Comparison of ENCODE assay signal across 15 cellular contexts in the genomic region with DNA sequence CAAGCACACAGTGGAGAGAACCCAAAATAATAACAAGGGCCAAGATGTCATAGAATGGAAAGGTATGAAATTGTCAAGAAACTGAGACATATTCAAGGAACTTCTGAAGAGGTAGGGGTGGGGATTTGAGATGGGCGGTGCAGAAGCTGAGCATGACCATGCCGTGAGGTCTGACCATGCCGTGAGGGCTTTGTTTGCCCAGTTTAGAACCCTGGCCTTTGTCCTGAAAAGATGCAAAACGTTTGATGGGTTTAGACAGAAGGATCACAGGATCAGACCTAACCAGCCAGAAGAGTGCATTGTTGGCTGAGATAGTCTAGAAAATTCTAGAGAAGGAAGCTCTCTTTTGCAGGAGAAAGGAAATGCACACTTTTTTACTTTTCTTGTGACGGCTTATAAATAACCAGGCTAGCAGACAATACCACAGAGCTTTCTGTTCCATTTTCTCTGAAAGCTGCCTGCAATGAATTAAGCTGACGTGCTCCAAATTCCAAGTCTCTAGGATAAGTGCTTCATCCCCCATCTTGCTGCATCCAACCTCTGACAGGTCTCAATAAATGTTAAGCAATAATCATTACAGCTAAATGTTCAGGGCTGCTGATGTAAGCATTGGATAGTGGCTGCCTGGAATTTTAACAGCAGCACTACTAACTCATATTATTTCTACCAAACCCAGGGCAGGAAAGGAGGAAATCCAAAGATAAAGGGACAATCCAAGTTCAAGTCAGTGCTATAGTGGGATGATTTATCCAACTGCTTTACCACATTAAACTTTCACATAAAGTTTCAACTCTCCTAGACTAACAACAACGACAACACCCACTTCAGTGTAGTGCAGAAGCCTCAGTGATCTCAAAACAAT.
DNase-seq lines count a peak whose midpoint lies in the region; ATAC-seq, FAIRE-seq and TF ChIP-seq lines count a peak whose summit lies in the region.
"Had no signal": no experiment of that assay in that cellular context is flagged by ENCODE, and none has a peak within 500 bp of the region (broad histone marks: within the 10 kb centered on the region; RNA-seq: fewer than 3 reads in every experiment).

No MANE protein-coding gene starts in this region.

- H3K4me2 ChIP-seq in GM23248 (ENCODE audit: unreplicated experiment) (no peak overlapping the region), H1 (ENCODE audit: insufficient read depth in 1 of 2, low read depth in 2 of 2, low read length in 2 of 2) (no peak overlapping the region)
- H3K4me2 ChIP-seq: SK-N-SH had no signal

- no peak for FAIRE-seq in H1 (lab: Jason Lieb, UNC)

- DNase-seq in activated CD4-positive, alpha-beta T cell treated with anti-CD3 and anti-CD28 coated beads for 36 hours, result no peak
- DNase-seq in activated CD4-positive, alpha-beta T cell treated with anti-CD3 and anti-CD28 coated beads, Interleukin-2, amount 50 U/mL, for 4 hours, result no peak
- DNase-seq in GM23248 (peak; percentile 1), H1 (ENCODE audit: low read depth in 1 of 2, low spot score in 2 of 2) (no peak), nephron progenitor cell (no peak), DMS53 (lab: John Stamatoyannopoulos, UW) (no peak), NCI-H1694 (lab: John Stamatoyannopoulos, UW) (no peak), NCI-H2029 (lab: John Stamatoyannopoulos, UW) (no peak)
- DNase-seq: activated CD8-positive, alpha-beta memory T cell treated with anti-CD3 and anti-CD28 coated beads, Interleukin-2, amount 50 U/mL, for 4 hours; heart left ventricle; NCI-H187; SK-N-SH had no signal

- H2BK5ac ChIP-seq in H1 (ENCODE audit: low read depth, low read length), result no peak overlapping the region

- H3K9ac ChIP-seq in GM23248, result no peak overlapping the region
- H3K9ac ChIP-seq in H1 (replicated peaks in 1 of 4; ENCODE audit: extremely low read depth in 1 of 4, low read depth in 3 of 4, low read length in 3 of 4), result no peak overlapping the region
- H3K9ac ChIP-seq: SK-N-SH had no signal

- no peak overlapping the region for H3K23ac ChIP-seq in H1 (ENCODE audit: insufficient read length)

- H3K56ac ChIP-seq in H1 (replicated peaks; ENCODE audit: insufficient read length, low read depth, low read length), result no peak overlapping the region

- no peak overlapping the region for H2AK5ac ChIP-seq in H1 (ENCODE audit: low read depth, low read length)

- H3K4me1 ChIP-seq in GM23248 (ENCODE audit: insufficient read depth) (peaks cover 5% of the 10 kb centered on the region), H1 (replicated peaks in 1 of 4; ENCODE audit: control insufficient read depth in 3 of 4, insufficient read depth in 4 of 4, low read length in 3 of 4) (no peaks in the 10 kb centered on the region)
- H3K4me1 ChIP-seq: prostate gland had no signal

- no peaks in the 10 kb centered on the region for H3K27me3 Mint-ChIP-seq in activated CD4-positive, alpha-beta T cell treated with anti-CD3 and anti-CD28 coated beads for 36 hours
- H3K27me3 Mint-ChIP-seq in nephron progenitor cell (ENCODE audit: low read depth, poor library complexity), result no peaks in the 10 kb centered on the region

- H3K4me3 ChIP-seq in GM23248 (no peak overlapping the region), H1 (ENCODE audit: extremely low read depth in 1 of 4, insufficient read depth in 2 of 4, low read depth in 3 of 4, low read length in 4 of 4) (no peak overlapping the region)
- H3K4me3 ChIP-seq: heart left ventricle, prostate gland had no signal

- peaks cover 10% of the 10 kb centered on the region for H3K36me3 Mint-ChIP-seq in activated CD4-positive, alpha-beta T cell treated with anti-CD3 and anti-CD28 coated beads for 36 hours (ENCODE audit: low read depth)
- H3K36me3 Mint-ChIP-seq in nephron progenitor cell (ENCODE audit: low read depth), result no peaks in the 10 kb centered on the region
- H3K36me3 Mint-ChIP-seq: WTC11 had no signal

- TF ChIP-seq CTCF in H1 (IDR thresholded peaks at IDR 0.05; ENCODE audit: control extremely low read depth in 1 of 3, insufficient read depth in 1 of 3, low read depth in 1 of 3, low read length in 3 of 3) (no peak), nephron progenitor cell (IDR thresholded peaks at IDR 0.05) (no peak)

- H3K79me1 ChIP-seq in H1 (ENCODE audit: low read depth, low read length), result no peaks in the 10 kb centered on the region

- H2BK120ac ChIP-seq in H1 (replicated peaks; ENCODE audit: low read depth, low read length), result no peak overlapping the region

- CTCF ChIA-PET in activated CD4-positive, alpha-beta T cell treated with anti-CD3 and anti-CD28 coated beads for 36 hours (lab: Charles Lee), result interaction anchor here (0.9 to 2.8 kb wide), 5 partner anchors 12 to 120 kb away, joined by 3 to 8 read pairs (median 4); no protein-coding TSS in a partner anchor
- CTCF ChIA-PET in H1 (lab: Charles Lee; ENCODE audit: partially characterized antibody), result interaction anchor here (0.6 to 2.0 kb wide), 3 partner anchors 11 to 585 kb away, joined by 5 to 6 read pairs (median 6); no protein-coding TSS in a partner anchor

- 41 to 42% methylated on average over 7 of the region's 7 CpGs for WGBS in GM23248 (ENCODE audit: low coverage in 1 of 2, low lambda C conversion rate in 2 of 2, missing lambda C conversion rate in 2 of 2), 2 experiments
- WGBS in H1 (ENCODE audit: extremely low coverage in 1 of 2, insufficient coverage in 1 of 2, insufficient read length in 1 of 2, insufficient replicate concordance in 2 of 2, low coverage in 1 of 2, low lambda C conversion rate in 2 of 2, missing lambda C conversion rate in 1 of 2), 2 experiments, result 81% methylated on average over 7 of the region's 7 CpGs; no CpG with 5 or more reads in 1 of the 2 experiments

- peaks cover 63% of the 10 kb centered on the region for H3K4me1 Mint-ChIP-seq in activated CD4-positive, alpha-beta T cell treated with anti-CD3 and anti-CD28 coated beads for 36 hours
- peaks cover 19% of the 10 kb centered on the region for H3K4me1 Mint-ChIP-seq in nephron progenitor cell

- H3K18ac ChIP-seq in H1 (ENCODE audit: extremely low read depth, low read length), result no peak overlapping the region

- H2BK15ac ChIP-seq in H1 (ENCODE audit: low read length), result 0 out of 2 replicates have a peak overlapping the region, but pooled peaks have one; percentile 40

- H3K14ac ChIP-seq in H1 (ENCODE audit: insufficient read length), result no peak overlapping the region

- ATAC-seq in activated CD4-positive, alpha-beta T cell treated with anti-CD3 and anti-CD28 coated beads for 36 hours, result no peak
- ATAC-seq: WTC11 had no signal

- no peak overlapping the region for H4K8ac ChIP-seq in H1 (ENCODE audit: extremely low read depth, insufficient read depth, low read length)

- no peak overlapping the region for H3K4ac ChIP-seq in H1 (replicated peaks; ENCODE audit: insufficient read length, low read depth, low read length)

- H3K9me3 ChIP-seq in GM23248 (ENCODE audit: low read depth), result no peaks in the 10 kb centered on the region
- H3K9me3 ChIP-seq in H1 (ENCODE audit: insufficient read depth in 2 of 2, low read depth in 1 of 2, low read length in 1 of 2), result no peaks in the 10 kb centered on the region
- H3K9me3 ChIP-seq: prostate gland, SK-N-SH had no signal

- TF ChIP-seq POLR2A in H1 (IDR thresholded peaks at IDR 0.05; ENCODE audit: control extremely low read depth in 1 of 2, low read depth in 2 of 2, low read length in 2 of 2), result no peak

- H4K5ac ChIP-seq in H1 (ENCODE audit: insufficient read length, low read depth, low read length), result no peak overlapping the region

- H3K23me2 ChIP-seq in H1 (ENCODE audit: low read depth, low read length), result no peaks in the 10 kb centered on the region

- intact Hi-C loops in activated CD4-positive, alpha-beta T cell treated with anti-CD3 and anti-CD28 coated beads for 36 hours (cut with DNase I, micrococcal nuclease), result loop anchor here in 1 of 2 experiments (2.0 kb wide), 1 partner anchor 43 kb away; no protein-coding TSS in a partner anchor

- TF ChIP-seq RAD21 in H1 (IDR thresholded peaks at IDR 0.05 in 1 of 2, conservative IDR thresholded peaks at IDR 0.05 in 1 of 2; ENCODE audit: low read depth in 2 of 2, low read length in 2 of 2), result no peak

- no peak overlapping the region for H4K91ac ChIP-seq in H1 (replicated peaks; ENCODE audit: insufficient read length, low read length)

- H2BK20ac ChIP-seq in H1 (ENCODE audit: low read length), result no peak overlapping the region

- H3K9me3 Mint-ChIP-seq in activated CD4-positive, alpha-beta T cell treated with anti-CD3 and anti-CD28 coated beads for 36 hours (ENCODE audit: low read depth), result peaks cover 4% of the 10 kb centered on the region
- H3K9me3 Mint-ChIP-seq in nephron progenitor cell, result peaks cover 12% of the 10 kb centered on the region

- in situ Hi-C loops in GM23248 (cut with MboI), result no loop called here

- H3K79me2 ChIP-seq in GM23248 (ENCODE audit: insufficient read depth) (no peaks in the 10 kb centered on the region), H1 (ENCODE audit: control insufficient read depth in 1 of 2, insufficient read depth in 2 of 2, low read length in 2 of 2) (no peaks in the 10 kb centered on the region)

- peak overlapping the region; percentile 82 for H3K27ac Mint-ChIP-seq in activated CD4-positive, alpha-beta T cell treated with anti-CD3 and anti-CD28 coated beads for 36 hours
- peak overlapping the region; percentile 18 for H3K27ac Mint-ChIP-seq in nephron progenitor cell
- H3K27ac Mint-ChIP-seq: WTC11 had no signal

- H3K27me3 ChIP-seq in GM23248 (replicated peaks; ENCODE audit: insufficient read depth), result no peaks in the 10 kb centered on the region
- no peaks in the 10 kb centered on the region for H3K27me3 ChIP-seq in H1 (replicated peaks in 1 of 4; ENCODE audit: control insufficient read depth in 3 of 4, extremely low read depth in 1 of 4, insufficient read depth in 3 of 4, low read length in 3 of 4)
- H3K27me3 ChIP-seq: heart left ventricle had no signal

- H3K27ac ChIP-seq in GM23248, result no peak overlapping the region
- H3K27ac ChIP-seq in H1 (ENCODE audit: low read depth, low read length), result no peak overlapping the region
- H3K27ac ChIP-seq: epithelial cell of prostate, prostate gland had no signal

- H2AFZ ChIP-seq in GM23248 (no peak overlapping the region), H1 (ENCODE audit: low read length) (peak overlapping the region; percentile 67; the same call in 1 of the 2 replicates)

- no peak overlapping the region for H2BK12ac ChIP-seq in H1 (ENCODE audit: low read depth, low read length)

- H4K20me1 ChIP-seq in GM23248 (ENCODE audit: insufficient read depth) (no peaks in the 10 kb centered on the region), H1 (replicated peaks in 1 of 2; ENCODE audit: control insufficient read depth in 1 of 2, insufficient read depth in 2 of 2, low read length in 2 of 2) (no peaks in the 10 kb centered on the region)

- H3K36me3 ChIP-seq in GM23248 (ENCODE audit: low read depth) (no peaks in the 10 kb centered on the region), H1 (ENCODE audit: control insufficient read depth in 2 of 4, insufficient read depth in 4 of 4, low read length in 3 of 4) (no peaks in the 10 kb centered on the region)
- H3K36me3 ChIP-seq: heart left ventricle, prostate gland had no signal

- no peak for TF ChIP-seq EP300 in H1 (IDR thresholded peaks at IDR 0.05; ENCODE audit: borderline replicate concordance in 1 of 2, low read depth in 2 of 2, low read length in 2 of 2)

- H3K9me2 ChIP-seq in GM23248 (ENCODE audit: insufficient read depth), result no peaks in the 10 kb centered on the region
- H3K9me2 ChIP-seq: SK-N-SH had no signal

- H3K4me3 Mint-ChIP-seq in activated CD4-positive, alpha-beta T cell treated with anti-CD3 and anti-CD28 coated beads for 36 hours, result peak overlapping the region; percentile 53
- no peak overlapping the region for H3K4me3 Mint-ChIP-seq in nephron progenitor cell
- H3K4me3 Mint-ChIP-seq: WTC11 had no signal

- POLR2A ChIA-PET in activated CD4-positive, alpha-beta T cell treated with anti-CD3 and anti-CD28 coated beads for 36 hours (lab: Charles Lee), result interaction anchor here (0.6 to 0.8 kb wide), 2 partner anchors 128 to 738 kb away, joined by 3 to 4 read pairs; no protein-coding TSS in a partner anchor
- POLR2A ChIA-PET in H1 (lab: Charles Lee; ENCODE audit: partially characterized antibody), result no interaction called here

- H3F3A ChIP-seq in GM23248 (ENCODE audit: insufficient read depth), result peaks cover 3% of the 10 kb centered on the region; the same call in 1 of the 2 replicates
